In the genomic region with DNA sequence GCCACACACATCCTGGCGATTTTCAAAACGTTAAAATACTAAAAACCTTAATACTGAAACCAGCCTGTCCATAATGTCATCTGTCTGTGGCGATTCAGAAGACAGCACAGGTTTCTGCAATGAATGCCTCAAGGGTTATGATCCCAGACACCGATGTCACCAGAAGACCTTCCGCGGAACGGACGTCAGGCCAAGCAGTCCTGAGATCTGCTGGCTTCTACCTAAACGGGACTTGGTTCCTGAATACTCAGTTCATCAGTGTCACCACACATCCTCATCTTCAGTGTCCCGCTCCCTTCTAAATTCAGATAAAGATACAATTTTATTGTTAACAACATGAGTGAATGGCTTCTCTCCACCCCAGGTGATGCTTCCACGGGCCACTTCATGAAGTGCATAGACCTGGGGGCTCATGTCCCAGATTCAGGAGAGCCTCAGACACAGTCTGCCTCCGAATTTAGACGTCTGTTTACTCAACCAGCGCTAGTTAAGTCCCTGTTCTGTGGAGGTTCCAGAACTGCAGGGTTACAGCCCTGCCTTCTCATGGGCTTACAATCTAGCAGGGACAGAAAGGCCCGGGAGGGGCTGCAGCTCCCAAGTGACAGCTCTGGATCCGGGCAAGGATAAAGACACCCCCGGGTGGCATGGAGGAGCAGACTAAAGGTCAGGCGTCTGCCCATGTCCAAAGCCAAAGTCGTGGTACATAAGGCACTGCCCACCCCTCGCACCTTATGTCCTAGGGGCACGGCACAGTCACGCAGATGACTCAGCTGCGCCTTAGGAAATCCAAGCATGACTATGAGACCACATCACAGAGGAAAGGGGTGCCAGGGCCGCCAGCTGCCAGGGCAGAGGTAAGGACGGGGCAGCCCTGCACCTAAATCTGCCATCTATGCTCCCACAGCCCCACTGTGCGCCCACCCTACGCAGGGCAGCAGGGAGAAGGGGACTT, we compare ENCODE assay signal across 1 cellular context.
A peak's percentile ranks its signal among the peaks of the same experiment; 100 is the strongest.
TF ChIP-seq lines count a peak whose summit lies in the region.

No MANE protein-coding gene starts in this region.

TF ChIP-seq in SK-N-SH, 30 proteins besides CTCF, POLR2A, EP300 and RAD21 (continued from another document):
- TF ChIP-seq FOSL2 (IDR thresholded peaks at IDR 0.05; ENCODE audit: borderline replicate concordance, low read depth) (peak; percentile 84; the same call in 1 of the 2 replicates), FOXJ3 (CRISPR knock-in tag; IDR thresholded peaks at IDR 0.05) (no peak)
